1 cellular context compared by ENCODE assay signal in genomic region chr2:43005211-43005974, GRCh38.
TF ChIP-seq lines count a peak whose summit lies in the region.

No MANE protein-coding gene starts in this region.

TF ChIP-seq in HepG2, 621 proteins besides CTCF, POLR2A, EP300 and RAD21 (continued from another document and continues in another):
- TF ChIP-seq KIAA2018 (CRISPR knock-in tag; IDR thresholded peaks at IDR 0.05; ENCODE audit: borderline replicate concordance) (no peak; the same call in 1 of the 2 replicates), ZFP36L1 (CRISPR knock-in tag; IDR thresholded peaks at IDR 0.05) (no peak), HOXA7 (CRISPR knock-in tag; IDR thresholded peaks at IDR 0.05) (no peak), ZC3H4 (CRISPR knock-in tag; IDR thresholded peaks at IDR 0.05; ENCODE audit: borderline replicate concordance) (no peak), NBN (conservative IDR thresholded peaks at IDR 0.05) (no peak), CENPX (CRISPR knock-in tag; IDR thresholded peaks at IDR 0.05) (no peak), GATAD2A (CRISPR knock-in tag; IDR thresholded peaks at IDR 0.05) (peak; percentile 99), ZBTB3 (CRISPR knock-in tag; IDR thresholded peaks at IDR 0.05; ENCODE audit: borderline replicate concordance, low read depth) (no peak), ETS1 (CRISPR knock-in tag; IDR thresholded peaks at IDR 0.05) (no peak), SP2 (CRISPR knock-in tag; IDR thresholded peaks at IDR 0.05) (no peak), GATA4 (IDR thresholded peaks at IDR 0.05; ENCODE audit: borderline replicate concordance, low read depth) (peak; percentile 93), ZNF230 (CRISPR knock-in tag; IDR thresholded peaks at IDR 0.05) (0 out of 2 replicates have a peak, but pooled peaks have one; percentile 3), ZNF333 (CRISPR knock-in tag; IDR thresholded peaks at IDR 0.05; ENCODE audit: borderline replicate concordance) (no peak), ZNF746 (CRISPR knock-in tag; IDR thresholded peaks at IDR 0.05) (peak; percentile 64; the same call in 1 of the 2 replicates), KDM4B (CRISPR knock-in tag; IDR thresholded peaks at IDR 0.05) (no peak; the same call in 1 of the 2 replicates), ZNF350 (CRISPR knock-in tag; IDR thresholded peaks at IDR 0.05; ENCODE audit: borderline replicate concordance, low read depth) (peak; percentile 82; the same call in 1 of the 2 replicates), RBFOX2 (IDR thresholded peaks at IDR 0.05; ENCODE audit: low read depth, low read length) (peak; percentile 73), ZNF501 (CRISPR knock-in tag; IDR thresholded peaks at IDR 0.05) (no peak; the same call in none of the 2 replicates), ZNF672 (CRISPR knock-in tag; IDR thresholded peaks at IDR 0.05) (no peak), CBX1 (IDR thresholded peaks at IDR 0.05; ENCODE audit: low read depth) (no peak), HNRNPL (IDR thresholded peaks at IDR 0.05; ENCODE audit: low read depth, low read length) (peak; percentile 100), KMT2A (CRISPR knock-in tag; IDR thresholded peaks at IDR 0.05) (peak; percentile 47; the same call in 1 of the 2 replicates), ELF3 (CRISPR knock-in tag; IDR thresholded peaks at IDR 0.05) (peak; percentile 94), ZNF101 (CRISPR knock-in tag; IDR thresholded peaks at IDR 0.05; ENCODE audit: borderline replicate concordance, low read depth) (no peak), PRDM10 (CRISPR knock-in tag; IDR thresholded peaks at IDR 0.05; ENCODE audit: low read depth) (peak; percentile 98), TOPORS (CRISPR knock-in tag; IDR thresholded peaks at IDR 0.05) (peak; percentile 17; the same call in 1 of the 2 replicates), ZC3H13 (CRISPR knock-in tag; IDR thresholded peaks at IDR 0.05) (no peak), DNMT1 (CRISPR knock-in tag; IDR thresholded peaks at IDR 0.05) (peak; percentile 43; the same call in 1 of the 2 replicates), ZBTB46 (CRISPR knock-in tag; IDR thresholded peaks at IDR 0.05; ENCODE audit: borderline replicate concordance) (peak; percentile 81), ZSCAN12 (CRISPR knock-in tag; IDR thresholded peaks at IDR 0.05) (no peak), ETV6 (CRISPR knock-in tag; conservative IDR thresholded peaks at IDR 0.05) (peak; percentile 34; the same call in 1 of the 2 replicates), MTA1 (CRISPR knock-in tag; IDR thresholded peaks at IDR 0.05; ENCODE audit: borderline replicate concordance) (peak; percentile 95; the same call in 1 of the 2 replicates), ZNF484 (CRISPR knock-in tag; IDR thresholded peaks at IDR 0.05; ENCODE audit: borderline replicate concordance, low read depth) (no peak), MIXL1 (CRISPR knock-in tag; IDR thresholded peaks at IDR 0.05) (peak; percentile 89), NFRKB (IDR thresholded peaks at IDR 0.05) (no peak), ZNF678 (CRISPR knock-in tag; IDR thresholded peaks at IDR 0.05) (peak; percentile 72; the same call in 1 of the 2 replicates), FLYWCH1 (CRISPR knock-in tag; IDR thresholded peaks at IDR 0.05) (no peak), E2F2 (CRISPR knock-in tag; IDR thresholded peaks at IDR 0.05; ENCODE audit: borderline replicate concordance) (no peak), BCLAF1 (IDR thresholded peaks at IDR 0.05) (no peak), MEIS2 (CRISPR knock-in tag; IDR thresholded peaks at IDR 0.05) (peak; percentile 79; the same call in 1 of the 2 replicates), CBFB (CRISPR knock-in tag; IDR thresholded peaks at IDR 0.05) (0 out of 2 replicates have a peak, but pooled peaks have one; percentile 64), ATRX (CRISPR knock-in tag; IDR thresholded peaks at IDR 0.05; ENCODE audit: borderline replicate concordance) (no peak), PBX3 (CRISPR knock-in tag; IDR thresholded peaks at IDR 0.05; ENCODE audit: borderline replicate concordance) (no peak), ZNF615 (CRISPR knock-in tag; IDR thresholded peaks at IDR 0.05; ENCODE audit: borderline replicate concordance) (peak; percentile 59; the same call in 1 of the 2 replicates), SMARCE1 (IDR thresholded peaks at IDR 0.05; ENCODE audit: borderline replicate concordance) (no peak), PRMT3 (CRISPR knock-in tag; IDR thresholded peaks at IDR 0.05; ENCODE audit: borderline replicate concordance, low read depth) (no peak), ZNF34 (CRISPR knock-in tag; IDR thresholded peaks at IDR 0.05; ENCODE audit: borderline replicate concordance) (peak; percentile 73)
